15 cellular contexts compared by ENCODE assay signal in genomic region chr2:217972490-217972889, GRCh38. TPM values are rescaled to one million over a fixed set of nuclear protein-coding genes. Genes with fewer than 3 reads are reported as not detected.
A peak's percentile ranks its signal among the peaks of the same experiment; 100 is the strongest.
DNase-seq lines count a peak whose midpoint lies in the region; ATAC-seq and TF ChIP-seq lines count a peak whose summit lies in the region.
"Had no signal": no experiment of that assay in that cellular context is flagged by ENCODE, and none has a peak within 500 bp of the region (broad histone marks: within the 10 kb centered on the region; RNA-seq: fewer than 3 reads in every experiment).

No MANE protein-coding gene starts in this region.

- peak overlapping the region in 1 of 7 donors; percentile 29 for H3K27ac Mint-ChIP-seq in CD14-positive monocyte
- H3K27ac Mint-ChIP-seq in activated CD8-positive, alpha-beta T cell treated with anti-CD3 and anti-CD28 coated beads, Interleukin-2, amount 10 ng/mL, durations not matched to agents 7 days and 5 days = no peak overlapping the region
- H3K27ac Mint-ChIP-seq: activated CD4-positive, alpha-beta T cell treated with anti-CD3 and anti-CD28 coated beads for 36 hours; T-cell had no signal

- intact Hi-C loops in CD14-positive monocyte (cut with micrococcal nuclease) = no loop called here
- intact Hi-C loops in adrenal gland (cut with DNase I) = no loop called here
- intact Hi-C loops in right cardiac atrium (cut with DNase I) = no loop called here

- POLR2A ChIA-PET in activated CD8-positive, alpha-beta T cell treated with anti-CD3 and anti-CD28 coated beads, Interleukin-2, amount 10 ng/mL, durations not matched to agents 7 days and 5 days (lab: Charles Lee) = no interaction called here

- H3K4me1 ChIP-seq in adrenal gland (replicated peaks in 1 of 2) (peaks cover 13 to 67% of the 10 kb centered on the region in 2 donors), right cardiac atrium (ENCODE audit: control insufficient read depth, insufficient read depth, low read length) (peaks cover 5% of the 10 kb centered on the region), rectal smooth muscle tissue (ENCODE audit: control insufficient read depth, insufficient read depth, low read length) (peaks cover 39% of the 10 kb centered on the region)

- WGBS in adrenal gland, 4 donors = 69 to 89% (median 80%) methylated on average over 1 of the region's 1 CpG
- 54% methylated on average over 1 of the region's 1 CpG for WGBS in right cardiac atrium

- H3K9me3 ChIP-seq in adrenal gland (replicated peaks in 1 of 3) (no peaks in the 10 kb centered on the region), right cardiac atrium (ENCODE audit: control insufficient read depth, low read length) (no peaks in the 10 kb centered on the region)
- H3K9me3 ChIP-seq: Peyer's patch had no signal

- TF ChIP-seq CTCF in CD14-positive monocyte (IDR thresholded peaks at IDR 0.05) (no peak), adrenal gland (IDR thresholded peaks at IDR 0.05) (no peak), foreskin fibroblast (IDR thresholded peaks at IDR 0.05; ENCODE audit: low read depth, low read length) (no peak)

- peaks cover 0 to 4% (median 0%) of the 10 kb centered on the region in 7 donors for H3K9me3 Mint-ChIP-seq in CD14-positive monocyte
- H3K9me3 Mint-ChIP-seq in activated CD8-positive, alpha-beta T cell treated with anti-CD3 and anti-CD28 coated beads, Interleukin-2, amount 10 ng/mL, durations not matched to agents 7 days and 5 days (ENCODE audit: insufficient read depth) = no peaks in the 10 kb centered on the region
- H3K9me3 Mint-ChIP-seq: neural crest cell, T-cell had no signal

- no peak overlapping the region for H3K4me3 ChIP-seq in adrenal gland
- H3K4me3 ChIP-seq in right cardiac atrium (ENCODE audit: low read length) = no peak overlapping the region
- no peak overlapping the region for H3K4me3 ChIP-seq in rectal smooth muscle tissue (ENCODE audit: low read length)
- H3K4me3 ChIP-seq in foreskin fibroblast (ENCODE audit: low read depth in 1 of 2, low read length in 2 of 2) = no peak overlapping the region
- H3K4me3 ChIP-seq: Peyer's patch had no signal

- peaks cover 0 to 5% (median 3%) of the 10 kb centered on the region in 3 donors for H3K27me3 Mint-ChIP-seq in CD14-positive monocyte (ENCODE audit: low read depth in 3 of 3)
- peaks cover 35% of the 10 kb centered on the region for H3K27me3 Mint-ChIP-seq in activated CD8-positive, alpha-beta T cell treated with anti-CD3 and anti-CD28 coated beads, Interleukin-2, amount 10 ng/mL, durations not matched to agents 7 days and 5 days (ENCODE audit: low read depth)

- peaks cover 0 to 17% of the 10 kb centered on the region in 2 donors for H3K36me3 ChIP-seq in adrenal gland (replicated peaks in 1 of 2)
- no peaks in the 10 kb centered on the region for H3K36me3 ChIP-seq in rectal smooth muscle tissue (ENCODE audit: control insufficient read depth, insufficient read depth, low read length)
- H3K36me3 ChIP-seq: Peyer's patch had no signal

- peak; percentile 51 to 76 for ATAC-seq in right cardiac atrium
- no peak for ATAC-seq in activated CD8-positive, alpha-beta T cell treated with anti-CD3 and anti-CD28 coated beads, Interleukin-2, amount 10 ng/mL, durations not matched to agents 7 days and 5 days
- ATAC-seq in HG02970 (IDR thresholded peaks at IDR 0.05; ENCODE audit: low FRiP score, unreplicated experiment) = no peak
- ATAC-seq: activated CD4-positive, alpha-beta T cell treated with anti-CD3 and anti-CD28 coated beads for 36 hours; T-cell had no signal

- no peak overlapping the region for H3K9ac ChIP-seq in rectal smooth muscle tissue (ENCODE audit: low read length)

- TF ChIP-seq POLR2A in adrenal gland (IDR thresholded peaks at IDR 0.05) = no peak

- CTCF ChIA-PET in activated CD8-positive, alpha-beta T cell treated with anti-CD3 and anti-CD28 coated beads, Interleukin-2, amount 10 ng/mL, durations not matched to agents 7 days and 5 days (lab: Charles Lee) = interaction anchor here (1.4 to 1.5 kb wide), 2 partner anchors 22 to 187 kb away, joined by 4 read pairs; no protein-coding TSS in a partner anchor

- no peak overlapping the region for H3K4me3 Mint-ChIP-seq in CD14-positive monocyte
- H3K4me3 Mint-ChIP-seq in activated CD8-positive, alpha-beta T cell treated with anti-CD3 and anti-CD28 coated beads, Interleukin-2, amount 10 ng/mL, durations not matched to agents 7 days and 5 days = no peak overlapping the region
- H3K4me3 Mint-ChIP-seq: activated CD4-positive, alpha-beta T cell treated with anti-CD3 and anti-CD28 coated beads for 36 hours; neural crest cell; T-cell had no signal

- peak; percentile 27 for DNase-seq in CD14-positive monocyte (ENCODE audit: low spot score)
- DNase-seq in adrenal gland = peak in 4 of 7 donors; percentile 11 to 71 (median 54)
- peak in 2 of 3 donors; percentile 67 to 75 for DNase-seq in right cardiac atrium
- DNase-seq in foreskin fibroblast = no peak
- DNase-seq in stimulated activated CD4-positive, alpha-beta T cell treated with anti-CD3 and anti-CD28 coated beads, Interleukin-2, amount 100 ng/mL, for 48 hours = no peak
- no peak for DNase-seq in activated CD8-positive, alpha-beta T cell treated with anti-CD3 and anti-CD28 coated beads, Interleukin-2, amount 10 ng/mL, durations not matched to agents 7 days and 5 days
- DNase-seq: activated CD4-positive, alpha-beta T cell treated with anti-CD3 and anti-CD28 coated beads for 36 hours; kidney; NCI-H2171 treated with DMSO at 0.1 percent for 48 hours; T-cell; trophoblast cell had no signal

- H3K36me3 Mint-ChIP-seq in CD14-positive monocyte = peaks cover 0 to 3% of the 10 kb centered on the region in 2 donors
- no peaks in the 10 kb centered on the region for H3K36me3 Mint-ChIP-seq in activated CD8-positive, alpha-beta T cell treated with anti-CD3 and anti-CD28 coated beads, Interleukin-2, amount 10 ng/mL, durations not matched to agents 7 days and 5 days (ENCODE audit: low read depth)
- H3K36me3 Mint-ChIP-seq: T-cell had no signal

- H3K27ac ChIP-seq in adrenal gland = peak overlapping the region in 4 of 5 donors; percentile 9 to 90 (median 48)
- peak overlapping the region; percentile 6 for H3K27ac ChIP-seq in right cardiac atrium (ENCODE audit: low read length)
- H3K27ac ChIP-seq in rectal smooth muscle tissue (ENCODE audit: low read depth, low read length) = peak overlapping the region; percentile 54

- H3K4me1 Mint-ChIP-seq in CD14-positive monocyte = no peaks in the 10 kb centered on the region
- no peaks in the 10 kb centered on the region for H3K4me1 Mint-ChIP-seq in activated CD8-positive, alpha-beta T cell treated with anti-CD3 and anti-CD28 coated beads, Interleukin-2, amount 10 ng/mL, durations not matched to agents 7 days and 5 days (ENCODE audit: low read depth)
- H3K4me1 Mint-ChIP-seq: activated CD4-positive, alpha-beta T cell treated with anti-CD3 and anti-CD28 coated beads for 36 hours; T-cell had no signal

- no peaks in the 10 kb centered on the region for H3K27me3 ChIP-seq in adrenal gland
- no peaks in the 10 kb centered on the region for H3K27me3 ChIP-seq in right cardiac atrium (ENCODE audit: control insufficient read depth, insufficient read depth)
- H3K27me3 ChIP-seq in rectal smooth muscle tissue (ENCODE audit: control insufficient read depth, insufficient read depth, low read length) = no peaks in the 10 kb centered on the region
- H3K27me3 ChIP-seq: Peyer's patch had no signal

RNA-seq across cellular contexts. Expression of gene TNS1, which starts 30.3 kb away (rescaled TPM):
- polyA plus RNA-seq in CD14-positive monocyte (1 to 10 TPM in 1 of 2 donors, under 1 TPM in 1; 0.26 to 1.6 TPM), adrenal gland (100 to 1,000 TPM in 2 of 3 donors, 10 to 100 TPM in 1; 46.7 to 123 (median 122) TPM), right cardiac atrium (243 TPM)
- total RNA-seq in adrenal gland (100 to 1,000 TPM; 238 to 341 (median 304) TPM), right cardiac atrium (100 to 1,000 TPM; 442 to 647 (median 536) TPM)
- total RNA-seq in activated CD8-positive, alpha-beta T cell treated with anti-CD3 and anti-CD28 coated beads, Interleukin-2, amount 10 ng/mL, durations not matched to agents 7 days and 5 days = 10 to 100 TPM; 28.9 to 29.8 TPM

Comparison
In these comparisons a context has a peak if more than half of its experiments do, and no peak if none do; other contexts are left out.
1. DNase-seq: peak in CD14-positive monocyte (single experiment), adrenal gland (4 of 7) and right cardiac atrium (2 of 3); none in foreskin fibroblast (0 of 2), stimulated activated CD4-positive, alpha-beta T cell treated with anti-CD3 and anti-CD28 coated beads, Interleukin-2, amount 100 ng/mL, for 48 hours (0 of 2) and activated CD8-positive, alpha-beta T cell treated with anti-CD3 and anti-CD28 coated beads, Interleukin-2, amount 10 ng/mL, durations not matched to agents 7 days and 5 days (single experiment).
2. ATAC-seq: peak in right cardiac atrium (2 of 2); none in activated CD8-positive, alpha-beta T cell treated with anti-CD3 and anti-CD28 coated beads, Interleukin-2, amount 10 ng/mL, durations not matched to agents 7 days and 5 days (single experiment) and HG02970 (single experiment).
3. RNA of gene TNS1, which starts 30.3 kb away (total RNA-seq): 442 to 647 TPM in right cardiac atrium and 238 to 341 TPM in adrenal gland; 28.9 to 29.8 TPM in activated CD8-positive, alpha-beta T cell treated with anti-CD3 and anti-CD28 coated beads, Interleukin-2, amount 10 ng/mL, durations not matched to agents 7 days and 5 days; every median in the first group is over 4 times any median in the second.
4. Peak in every context shown above with its lines, with median percentiles within 50 percentile points of each other: H3K27ac ChIP-seq.